In the genomic region with DNA sequence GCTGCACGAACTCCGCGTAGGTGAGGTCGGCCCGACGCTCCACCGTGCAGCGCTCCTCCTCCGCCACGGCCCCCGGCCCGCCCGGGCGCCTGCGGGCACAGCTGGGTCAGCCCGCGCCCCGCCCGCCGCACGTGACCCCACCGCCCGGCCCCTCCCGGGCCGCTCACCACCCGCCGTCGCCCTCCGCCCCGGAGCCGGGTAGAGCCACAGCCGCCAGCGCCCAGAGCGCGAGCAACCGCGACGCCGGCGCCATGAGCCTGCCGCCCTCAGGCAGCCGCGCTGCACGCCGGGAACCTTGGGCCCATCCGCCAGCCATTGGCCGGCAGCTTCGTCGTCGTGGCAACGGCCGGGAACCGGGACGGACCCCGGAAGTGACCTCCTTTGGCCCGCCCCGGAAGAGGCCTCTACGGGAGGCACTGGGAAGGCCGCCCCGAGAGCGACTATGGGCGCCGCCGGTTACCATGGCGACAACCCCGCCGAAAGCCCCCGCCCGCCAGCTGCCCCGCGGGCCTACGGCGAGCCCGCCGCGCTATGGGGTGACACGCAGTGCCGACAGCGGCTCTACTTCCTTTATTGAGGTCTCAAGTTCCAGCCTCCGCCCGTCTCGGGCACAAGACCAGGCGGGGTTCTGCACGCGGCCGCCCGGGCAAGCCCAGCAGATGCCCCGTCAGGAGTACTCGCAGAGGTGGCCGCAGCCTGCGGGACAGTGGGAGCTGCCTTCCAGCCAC, we compare ENCODE assay signal across 8 cellular contexts. TPM values are rescaled to one million over a fixed set of nuclear protein-coding genes. Genes with fewer than 3 reads are reported as not detected.
A peak's percentile ranks its signal among the peaks of the same experiment; 100 is the strongest.
DNase-seq lines count a peak whose midpoint lies in the region; ATAC-seq lines count a peak whose summit lies in the region.

A gene with protein sequence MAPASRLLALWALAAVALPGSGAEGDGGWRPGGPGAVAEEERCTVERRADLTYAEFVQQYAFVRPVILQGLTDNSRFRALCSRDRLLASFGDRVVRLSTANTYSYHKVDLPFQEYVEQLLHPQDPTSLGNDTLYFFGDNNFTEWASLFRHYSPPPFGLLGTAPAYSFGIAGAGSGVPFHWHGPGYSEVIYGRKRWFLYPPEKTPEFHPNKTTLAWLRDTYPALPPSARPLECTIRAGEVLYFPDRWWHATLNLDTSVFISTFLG (minus strand): TSS at position 268 of the 728 bp plus-strand sequence. CDS start 15 bp downstream, at position 253.

- peaks cover 12% of the 10 kb centered on the region for H3K36me3 ChIP-seq in CD4-positive, alpha-beta memory T cell (ENCODE audit: insufficient read depth, low read length)

- H3K4me1 ChIP-seq in CD4-positive, alpha-beta memory T cell (ENCODE audit: insufficient read depth, low read length): peaks cover 58% of the 10 kb centered on the region

- H3K36me3 Mint-ChIP-seq in CD4-positive, alpha-beta memory T cell: peaks cover 4 to 17% of the 10 kb centered on the region in 2 donors

- intact Hi-C loops in CD4-positive, alpha-beta memory T cell (cut with micrococcal nuclease): loop anchor here (1.0 to 2.0 kb wide), 2 partner anchors 16 to 35 kb away; a partner anchor contains a TSS

- H3K4me3 Mint-ChIP-seq in CD4-positive, alpha-beta memory T cell: peak within 1 kb of the TSS; percentile 66 to 86 (median 77)

- peaks cover 6 to 44% (median 27%) of the 10 kb centered on the region in 4 donors for H3K4me1 Mint-ChIP-seq in CD4-positive, alpha-beta memory T cell

- H3K4me3 ChIP-seq in CD4-positive, alpha-beta memory T cell (ENCODE audit: low read length in 2 of 2): peak within 1 kb of the TSS in 1 of 2 donors; percentile 62

- peak; percentile 73 for ATAC-seq in GM19463 (IDR thresholded peaks at IDR 0.05; ENCODE audit: unreplicated experiment)

- POLR2A ChIA-PET in CD4-positive, alpha-beta memory T cell (lab: Charles Lee; ENCODE audit: partially characterized antibody): interaction anchor here (0.8 to 10.2 kb wide), 10 partner anchors 9 to 47 kb away, joined by 3 to 212 read pairs (median 6); a partner anchor contains a TSS

- peaks cover 0 to 1% (median 0%) of the 10 kb centered on the region in 8 donors for H3K9me3 Mint-ChIP-seq in CD4-positive, alpha-beta memory T cell

- H3K27ac ChIP-seq in CD4-positive, alpha-beta memory T cell (ENCODE audit: low read depth, low read length): peak within 1 kb of the TSS; percentile 70

- CTCF ChIA-PET in CD4-positive, alpha-beta memory T cell (lab: Charles Lee; ENCODE audit: partially characterized antibody): no interaction called here

- H3K27ac Mint-ChIP-seq in CD4-positive, alpha-beta memory T cell: peak within 1 kb of the TSS; percentile 42 to 91 (median 85)

- no peaks in the 10 kb centered on the region for H3K27me3 Mint-ChIP-seq in CD4-positive, alpha-beta memory T cell

- DNase-seq in CD4-positive, alpha-beta memory T cell: peak; percentile 93 to 96 (median 94)
- DNase-seq in HPDE6-E6E7 (ENCODE audit: extremely low spot score) (peak; percentile 92), NK-92 (lab: John Stamatoyannopoulos, UW; ENCODE audit: unreplicated experiment) (peak; percentile 71), lung microvascular endothelial cell (ENCODE audit: low read depth in 2 of 2) (peak; percentile 87 to 93)
- peak; percentile 98 for DNase-seq in activated CD8-positive, alpha-beta memory T cell treated with anti-CD3 and anti-CD28 coated beads for 24 hours
- peak; percentile 94 for DNase-seq in effector CD4-positive, alpha-beta T cell
- peak; percentile 97 to 98 (median 97) for DNase-seq in stimulated activated CD4-positive, alpha-beta T cell treated with anti-CD3 and anti-CD28 coated beads, TNF-alpha, amount 100 ng/mL, for 24 hours (ENCODE audit: low read depth in 3 of 3)

- H3K9me3 ChIP-seq in CD4-positive, alpha-beta memory T cell (ENCODE audit: control insufficient read depth in 1 of 2, low read length in 2 of 2): no peaks in the 10 kb centered on the region

- H3K27me3 ChIP-seq in CD4-positive, alpha-beta memory T cell (ENCODE audit: insufficient read depth, low read length): no peaks in the 10 kb centered on the region

RNA-seq across cellular contexts. Expression of the gene that starts here (rescaled TPM):
- total RNA-seq in CD4-positive, alpha-beta memory T cell: 10 to 100 TPM; 45.0 to 49.0 TPM
- polyA plus RNA-seq in CD4-positive, alpha-beta memory T cell: 10 to 100 TPM; 43.9 to 60.3 TPM
- 20.2 and 22.4 TPM in 2 replicates for total RNA-seq in lung microvascular endothelial cell
